9 cellular contexts compared by ENCODE assay signal in genomic region chr2:97868986-97869721, GRCh38.
DNase-seq lines count a peak whose midpoint lies in the region; TF ChIP-seq lines count a peak whose summit lies in the region.
"Had no signal": no experiment of that assay in that cellular context is flagged by ENCODE, and none has a peak within 500 bp of the region (broad histone marks: within the 10 kb centered on the region; RNA-seq: fewer than 3 reads in every experiment).

No MANE protein-coding gene starts in this region.

- H3K4me3 ChIP-seq in AG09309 (ENCODE audit: control insufficient read depth, low read depth, low read length): no peak overlapping the region
- no peak overlapping the region for H3K4me3 ChIP-seq in MG63
- no peak overlapping the region for H3K4me3 ChIP-seq in endodermal cell (ENCODE audit: low read length)

- peaks cover 44% of the 10 kb centered on the region for H3K36me3 Mint-ChIP-seq in endodermal cell (ENCODE audit: low read depth)

- peak; percentile 89 for DNase-seq in AG09309 (ENCODE audit: low read depth)
- peak; percentile 93 for DNase-seq in MG63
- peak; percentile 61 for DNase-seq in endodermal cell
- DNase-seq in mucosa of gallbladder (ENCODE audit: low spot score): peak; percentile 24
- DNase-seq in GDM1 (lab: John Stamatoyannopoulos, UW): no peak
- no peak for DNase-seq in SHP77 (lab: John Stamatoyannopoulos, UW)
- DNase-seq in NCI-H524 (lab: John Stamatoyannopoulos, UW): no peak
- no peak for DNase-seq in NCI-H2196 treated with DMSO at 0.1 percent for 48 hours (lab: John Stamatoyannopoulos, UW; ENCODE audit: unreplicated experiment)

- H3K9me3 ChIP-seq in MG63 (peaks cover 20% of the 10 kb centered on the region), endodermal cell (ENCODE audit: control insufficient read depth, low read length) (peaks cover 43% of the 10 kb centered on the region)

- TF ChIP-seq CTCF in AG09309 (IDR thresholded peaks at IDR 0.05; ENCODE audit: control insufficient read depth, insufficient read depth, low read depth, low read length, missing control alignments) (no peak), endodermal cell (conservative IDR thresholded peaks at IDR 0.05) (no peak)

- peaks cover 33% of the 10 kb centered on the region for H3K9me3 Mint-ChIP-seq in endodermal cell
- H3K9me3 Mint-ChIP-seq: central memory CD8-positive, alpha-beta T cell had no signal

- 71 to 81% methylated on average over 5 of the region's 5 CpGs for WGBS in endodermal cell (ENCODE audit: insufficient coverage in 1 of 2, insufficient read length in 1 of 2), 2 experiments

- H3K27ac Mint-ChIP-seq in endodermal cell: peak overlapping the region; percentile 40

- H3K27me3 Mint-ChIP-seq in endodermal cell (ENCODE audit: insufficient read depth): no peaks in the 10 kb centered on the region
- H3K27me3 Mint-ChIP-seq: central memory CD8-positive, alpha-beta T cell had no signal

- H3K9ac ChIP-seq in endodermal cell (ENCODE audit: extremely low read depth, low read length, poor library complexity, severe bottlenecking): no peak overlapping the region

- no peaks in the 10 kb centered on the region for H3K27me3 ChIP-seq in MG63
- H3K27me3 ChIP-seq in endodermal cell (ENCODE audit: control insufficient read depth, insufficient read depth, low read length, poor library complexity, severe bottlenecking): no peaks in the 10 kb centered on the region

- H3K4me1 ChIP-seq in endodermal cell (ENCODE audit: control insufficient read depth, insufficient read depth, low read length): no peaks in the 10 kb centered on the region

- H3K36me3 ChIP-seq in MG63 (no peaks in the 10 kb centered on the region; the same call in 1 of the 2 replicates), endodermal cell (ENCODE audit: control insufficient read depth, insufficient read depth, low read length) (peaks cover 33% of the 10 kb centered on the region)

- H3K4me3 Mint-ChIP-seq in endodermal cell: no peak overlapping the region
- H3K4me3 Mint-ChIP-seq: central memory CD8-positive, alpha-beta T cell had no signal

- no peak overlapping the region for H3K27ac ChIP-seq in endodermal cell (ENCODE audit: low read depth, low read length)

- H3K4me1 Mint-ChIP-seq in endodermal cell: peaks cover 12% of the 10 kb centered on the region

Comparison
In these comparisons a context has a peak if more than half of its experiments do, and no peak if none do; other contexts are left out.
1. DNase-seq: peak in AG09309 (single experiment), MG63 (single experiment), endodermal cell (single experiment) and mucosa of gallbladder (single experiment); none in GDM1 (single experiment), SHP77 (0 of 2), NCI-H524 (0 of 2) and NCI-H2196 treated with DMSO at 0.1 percent for 48 hours (single experiment).